8 cellular contexts compared by ENCODE assay signal in genomic region chr10:124733566-124734245, GRCh38. TPM values are rescaled to one million over a fixed set of nuclear protein-coding genes. Genes with fewer than 3 reads are reported as not detected.
DNase-seq lines count a peak whose midpoint lies in the region; ATAC-seq and TF ChIP-seq lines count a peak whose summit lies in the region.

No MANE protein-coding gene starts in this region.

- no peaks in the 10 kb centered on the region for H3K36me3 ChIP-seq in gastrocnemius medialis

- peak overlapping the region; percentile 43 for H3K4me3 ChIP-seq in GM12864 (ENCODE audit: low read depth, low read length)
- peak overlapping the region in 3 of 4 donors; percentile 6 to 36 (median 25) for H3K4me3 ChIP-seq in gastrocnemius medialis

- H3K36me3 Mint-ChIP-seq in activated B cell treated with CpG ODN at 0.5 μM for 24 hours (ENCODE audit: low read depth), result peaks cover 51% of the 10 kb centered on the region

- in situ Hi-C loops in gastrocnemius medialis (cut with MboI; ENCODE audit: low sequenced_read_pairs in 4 of 4), result loop anchor here in 2 of 4 donors (25.0 kb wide), 2 partner anchors 96 to 196 kb away; no protein-coding TSS in a partner anchor

- no peak for TF ChIP-seq POLR2A in gastrocnemius medialis (IDR thresholded peaks at IDR 0.05)

- no peaks in the 10 kb centered on the region for H3K9me3 Mint-ChIP-seq in activated B cell treated with CpG ODN at 0.5 μM for 24 hours

- peak overlapping the region; percentile 58 for H3K4me3 Mint-ChIP-seq in activated B cell treated with CpG ODN at 0.5 μM for 24 hours

- H3K27ac Mint-ChIP-seq in activated B cell treated with CpG ODN at 0.5 μM for 24 hours, result peak overlapping the region; percentile 82

- no peaks in the 10 kb centered on the region for H3K9me3 ChIP-seq in gastrocnemius medialis

- no peak for DNase-seq in GM12864 (ENCODE audit: low read depth)
- no peak for DNase-seq in activated B cell treated with CpG ODN at 0.5 μM for 24 hours
- no peak for DNase-seq in foreskin keratinocyte
- no peak for DNase-seq in gastrocnemius medialis
- no peak for DNase-seq in HK-2 (ENCODE audit: unreplicated experiment)
- DNase-seq in NAMALWA (ENCODE audit: low spot score), result no peak

- peaks cover 100% of the 10 kb centered on the region for H3K4me1 Mint-ChIP-seq in activated B cell treated with CpG ODN at 0.5 μM for 24 hours

- H3K27me3 ChIP-seq in foreskin keratinocyte (no peaks in the 10 kb centered on the region), gastrocnemius medialis (no peaks in the 10 kb centered on the region)

- ATAC-seq in activated B cell treated with CpG ODN at 0.5 μM for 24 hours (ENCODE audit: low read depth) (no peak), foreskin keratinocyte (no peak), gastrocnemius medialis (peak; percentile 8 to 18), GM21390 (IDR thresholded peaks at IDR 0.05; ENCODE audit: unreplicated experiment) (no peak), GM18909 (IDR thresholded peaks at IDR 0.05; ENCODE audit: poor library complexity, unreplicated experiment) (no peak)

- H3K27ac ChIP-seq in foreskin keratinocyte (peak overlapping the region; percentile 16), gastrocnemius medialis (peak overlapping the region; percentile 92 to 97 (median 92))

- TF ChIP-seq CTCF in GM12864 (IDR thresholded peaks at IDR 0.05; ENCODE audit: low read depth, low read length, missing control alignments) (no peak), activated B cell treated with CpG ODN at 0.5 μM for 24 hours (IDR thresholded peaks at IDR 0.05) (no peak), foreskin keratinocyte (conservative IDR thresholded peaks at IDR 0.05) (no peak), gastrocnemius medialis (IDR thresholded peaks at IDR 0.05 in 4 of 5, conservative IDR thresholded peaks at IDR 0.05 in 1 of 5) (no peak)

- POLR2A ChIA-PET in activated B cell treated with CpG ODN at 0.5 μM for 24 hours (lab: Charles Lee), result interaction anchor here (0.6 to 8.9 kb wide), 18 partner anchors 7 to 198 kb away, joined by 3 to 135 read pairs (median 5); partner anchors contain the start of genes ABRAXAS2 and FAM53B

- H3K4me1 ChIP-seq in foreskin keratinocyte, result peaks cover 11% of the 10 kb centered on the region
- peaks cover 100% of the 10 kb centered on the region in 2 donors for H3K4me1 ChIP-seq in gastrocnemius medialis

- intact Hi-C loops in activated B cell treated with CpG ODN at 0.5 μM for 24 hours (cut with micrococcal nuclease), result loop anchor here (1.0 kb wide), 3 partner anchors 8 to 15 kb away; no protein-coding TSS in a partner anchor
- intact Hi-C loops in gastrocnemius medialis (cut with DNase I; ENCODE audit: low total_unique reads), result loop anchor here (10.0 kb wide), 1 partner anchor 421 kb away; no protein-coding TSS in a partner anchor

- H3K27me3 Mint-ChIP-seq in activated B cell treated with CpG ODN at 0.5 μM for 24 hours, result no peaks in the 10 kb centered on the region

- CTCF ChIA-PET in activated B cell treated with CpG ODN at 0.5 μM for 24 hours (lab: Charles Lee), result interaction anchor here (0.6 to 3.3 kb wide), 11 partner anchors 11 to 204 kb away, joined by 3 to 17 read pairs (median 3); no protein-coding TSS in a partner anchor

RNA-seq across cellular contexts. Expression of gene FAM53B, which starts 10.5 kb away (rescaled TPM):
- total RNA-seq in activated B cell treated with CpG ODN at 0.5 μM for 24 hours (70.9 and 73.9 TPM in 2 replicates), foreskin keratinocyte (17.3 and 17.5 TPM in 2 replicates), gastrocnemius medialis (100 to 1,000 TPM; 140 to 253 (median 192) TPM)
- polyA plus RNA-seq in foreskin keratinocyte, result 6.0 and 6.6 TPM in 2 replicates

RNA-seq across cellular contexts. Expression of gene EEF1AKMT2, which starts 58.0 kb away (rescaled TPM):
- total RNA-seq in activated B cell treated with CpG ODN at 0.5 μM for 24 hours, result 16.5 and 17.0 TPM in 2 replicates
- total RNA-seq in foreskin keratinocyte, result 22.9 and 23.3 TPM in 2 replicates
- polyA plus RNA-seq in foreskin keratinocyte, result 13.7 and 16.4 TPM in 2 replicates
- 10 to 100 TPM in 2 of 4 donors, 1 to 10 TPM in 2; 7.9 to 13.5 (median 9.6) TPM for total RNA-seq in gastrocnemius medialis

Comparison
In these comparisons a context has a peak if more than half of its experiments do, and no peak if none do; other contexts are left out.
1. ATAC-seq: peak in gastrocnemius medialis (2 of 2); none in activated B cell treated with CpG ODN at 0.5 μM for 24 hours (single experiment), foreskin keratinocyte (single experiment), GM21390 (single experiment) and GM18909 (single experiment).